ENCODE assay signal across 8 cellular contexts in genomic region chr22:35376728-35377472, GRCh38. TPM values are rescaled to one million over a fixed set of nuclear protein-coding genes. Genes with fewer than 3 reads are reported as not detected.
DNase-seq lines count a peak whose midpoint lies in the region; ATAC-seq and TF ChIP-seq lines count a peak whose summit lies in the region.

No MANE protein-coding gene starts in this region.

- H3K9me3 ChIP-seq in BLaER1 treated with 17β-estradiol and CSF1 and Interleukin-3, amounts not matched to agents 10 nM and 100 nM (replicated peaks in 1 of 11), result no peaks in the 10 kb centered on the region
- H3K9me3 ChIP-seq in neutrophil (no peaks in the 10 kb centered on the region), aorta (ENCODE audit: control insufficient read depth, low read length) (no peaks in the 10 kb centered on the region)

- no peak overlapping the region for H3K27ac Mint-ChIP-seq in activated naive CD8-positive, alpha-beta T cell treated with anti-CD3 and anti-CD28 coated beads for 36 hours
- H3K27ac Mint-ChIP-seq in glutamatergic neuron (ENCODE audit: unreplicated experiment), result peak overlapping the region; percentile 93

- H3K9me3 Mint-ChIP-seq in activated naive CD8-positive, alpha-beta T cell treated with anti-CD3 and anti-CD28 coated beads for 36 hours, result peaks cover 3% of the 10 kb centered on the region
- H3K9me3 Mint-ChIP-seq in glutamatergic neuron (ENCODE audit: unreplicated experiment), result peaks cover 18% of the 10 kb centered on the region

- TF ChIP-seq CTCF in glutamatergic neuron (IDR thresholded peaks at IDR 0.05; ENCODE audit: partially characterized antibody, unreplicated experiment), result no peak
- TF ChIP-seq CTCF in neutrophil (IDR thresholded peaks at IDR 0.05), result peak; percentile 25

- H3K4me1 Mint-ChIP-seq in activated naive CD8-positive, alpha-beta T cell treated with anti-CD3 and anti-CD28 coated beads for 36 hours, result peaks cover 20% of the 10 kb centered on the region
- H3K4me1 Mint-ChIP-seq in glutamatergic neuron (ENCODE audit: low read depth, unreplicated experiment), result peaks cover 19% of the 10 kb centered on the region

- 7 to 10% methylated on average over 17 of the region's 17 CpGs for WGBS in aorta, 2 donors

- peak overlapping the region; percentile 79 to 99 (median 95) for H3K27ac ChIP-seq in BLaER1 treated with 17β-estradiol and CSF1 and Interleukin-3, amounts not matched to agents 10 nM and 100 nM
- H3K27ac ChIP-seq in neutrophil, result peak overlapping the region; percentile 99
- peak overlapping the region in 1 of 2 donors; percentile 39 for H3K27ac ChIP-seq in aorta (ENCODE audit: low read depth in 1 of 2, low read length in 2 of 2)

- H3K4me3 Mint-ChIP-seq in activated naive CD8-positive, alpha-beta T cell treated with anti-CD3 and anti-CD28 coated beads for 36 hours, result no peak overlapping the region
- H3K4me3 Mint-ChIP-seq in glutamatergic neuron (ENCODE audit: unreplicated experiment), result peak overlapping the region; percentile 55

- peaks cover 23% of the 10 kb centered on the region for H3K27me3 Mint-ChIP-seq in activated naive CD8-positive, alpha-beta T cell treated with anti-CD3 and anti-CD28 coated beads for 36 hours
- peaks cover 12% of the 10 kb centered on the region for H3K27me3 Mint-ChIP-seq in glutamatergic neuron (ENCODE audit: unreplicated experiment)

- DNase-seq in NOMO-1 (lab: John Stamatoyannopoulos, UW; ENCODE audit: unreplicated experiment in 2 of 2) (peak; percentile 97 to 99), glutamatergic neuron (peak; percentile 87), aorta (peak; percentile 95 to 97)
- DNase-seq in activated naive CD8-positive, alpha-beta T cell treated with anti-CD3 and anti-CD28 coated beads for 36 hours, result peak; percentile 12

- peak overlapping the region; percentile 66 to 88 (median 80); a peak in 21 of 22 replicates for H3K9ac ChIP-seq in BLaER1 treated with 17β-estradiol and CSF1 and Interleukin-3, amounts not matched to agents 10 nM and 100 nM

- peaks cover 50 to 98% (median 86%) of the 10 kb centered on the region in 10 experiments for H3K4me1 ChIP-seq in BLaER1 treated with 17β-estradiol and CSF1 and Interleukin-3, amounts not matched to agents 10 nM and 100 nM
- H3K4me1 ChIP-seq in neutrophil (ENCODE audit: control insufficient read depth in 1 of 2, insufficient read depth in 1 of 2, low read depth in 1 of 2, low read length in 1 of 2) (peaks cover 62 to 73% of the 10 kb centered on the region in 2 experiments), aorta (ENCODE audit: control insufficient read depth in 1 of 2, insufficient read depth in 2 of 2, low read length in 2 of 2) (no peaks in the 10 kb centered on the region)

- intact Hi-C loops in aorta (cut with DNase I), result no loop called here

- peaks cover 0 to 27% (median 21%) of the 10 kb centered on the region in 11 experiments; a peak in 18 of 22 replicates for H3K27me3 ChIP-seq in BLaER1 treated with 17β-estradiol and CSF1 and Interleukin-3, amounts not matched to agents 10 nM and 100 nM
- H3K27me3 ChIP-seq in neutrophil (peaks cover 10% of the 10 kb centered on the region), aorta (ENCODE audit: control insufficient read depth in 1 of 2, insufficient read depth in 2 of 2, low read length in 1 of 2) (no peaks in the 10 kb centered on the region)

- peaks cover 3% of the 10 kb centered on the region for H3K36me3 Mint-ChIP-seq in activated naive CD8-positive, alpha-beta T cell treated with anti-CD3 and anti-CD28 coated beads for 36 hours
- H3K36me3 Mint-ChIP-seq in glutamatergic neuron (ENCODE audit: unreplicated experiment), result no peaks in the 10 kb centered on the region

- peak overlapping the region; percentile 70 to 99 (median 86) for H3K4me2 ChIP-seq in BLaER1 treated with 17β-estradiol and CSF1 and Interleukin-3, amounts not matched to agents 10 nM and 100 nM

- peak overlapping the region in 4 of 10 experiments; percentile 4 to 24 (median 9); a peak in 4 of 20 replicates for H3K4me3 ChIP-seq in BLaER1 treated with 17β-estradiol and CSF1 and Interleukin-3, amounts not matched to agents 10 nM and 100 nM
- H3K4me3 ChIP-seq in neutrophil (ENCODE audit: low read depth in 1 of 2, low read length in 1 of 2), result peak overlapping the region; percentile 48 to 53
- H3K4me3 ChIP-seq in aorta (ENCODE audit: low read length in 2 of 2), result no peak overlapping the region

- ATAC-seq in GM18873 (IDR thresholded peaks at IDR 0.05; ENCODE audit: low FRiP score, unreplicated experiment) (peak; percentile 54), HG03280 (IDR thresholded peaks at IDR 0.05; ENCODE audit: unreplicated experiment) (peak; percentile 66), aorta (ENCODE audit: low FRiP score) (peak; percentile 72)

- peaks cover 0 to 9% (median 0%) of the 10 kb centered on the region in 11 experiments; a peak in 5 of 22 replicates for H4K20me1 ChIP-seq in BLaER1 treated with 17β-estradiol and CSF1 and Interleukin-3, amounts not matched to agents 10 nM and 100 nM

- no peaks in the 10 kb centered on the region for H3K36me3 ChIP-seq in BLaER1 treated with 17β-estradiol and CSF1 and Interleukin-3, amounts not matched to agents 10 nM and 100 nM
- H3K36me3 ChIP-seq in neutrophil, result no peaks in the 10 kb centered on the region
- no peaks in the 10 kb centered on the region for H3K36me3 ChIP-seq in aorta (ENCODE audit: control insufficient read depth in 1 of 2, insufficient read depth in 2 of 2, low read length in 1 of 2)

RNA-seq across cellular contexts. Expression of gene HMOX1, which starts 4.0 kb away (rescaled TPM):
- total RNA-seq in activated naive CD8-positive, alpha-beta T cell treated with anti-CD3 and anti-CD28 coated beads for 36 hours, result under 1 TPM; 0.26 to 0.39 TPM
- total RNA-seq in glutamatergic neuron (ENCODE audit: unreplicated experiment), result 14.9 TPM
- 10 to 100 TPM; 29.1 to 53.6 TPM for total RNA-seq in aorta
- 10 to 100 TPM in 1 of 2 donors, 1 to 10 TPM in 1; 9.6 to 34.6 TPM for polyA plus RNA-seq in aorta

RNA-seq across cellular contexts. Expression of gene MCM5, which starts 23.0 kb away (rescaled TPM):
- total RNA-seq in activated naive CD8-positive, alpha-beta T cell treated with anti-CD3 and anti-CD28 coated beads for 36 hours, result 100 to 1,000 TPM; 342 to 348 TPM
- total RNA-seq in glutamatergic neuron (ENCODE audit: unreplicated experiment), result 28.3 TPM
- 10 to 100 TPM; 18.1 to 21.7 TPM for total RNA-seq in aorta
- polyA plus RNA-seq in aorta, result 10 to 100 TPM in 1 of 2 donors, 1 to 10 TPM in 1; 4.0 to 24.8 TPM

Comparison
In these comparisons a context has a peak if more than half of its experiments do, and no peak if none do; other contexts are left out.
1. H3K4me3 ChIP-seq: peak in neutrophil (2 of 2); none in aorta (0 of 2).
2. DNase-seq: peak in every context shown above with its lines; median percentile 98 in NOMO-1; 96 in aorta; 87 in glutamatergic neuron; 12 in activated naive CD8-positive, alpha-beta T cell treated with anti-CD3 and anti-CD28 coated beads for 36 hours.
3. RNA of gene HMOX1, which starts 4.0 kb away (total RNA-seq): 29.1 to 53.6 TPM in aorta and 14.9 TPM in glutamatergic neuron (single experiment); 0.26 to 0.39 TPM in activated naive CD8-positive, alpha-beta T cell treated with anti-CD3 and anti-CD28 coated beads for 36 hours; every median in the first group is over 10 times any median in the second.
4. RNA of gene MCM5, which starts 23.0 kb away (total RNA-seq): 342 to 348 TPM in activated naive CD8-positive, alpha-beta T cell treated with anti-CD3 and anti-CD28 coated beads for 36 hours; 28.3 TPM in glutamatergic neuron (single experiment) and 18.1 to 21.7 TPM in aorta; every median in the first group is over 10 times any median in the second.
5. Peak in every context shown above with its lines, with median percentiles within 50 percentile points of each other: ATAC-seq.